Comparison of ENCODE assay signal across 20 cellular contexts in genomic region chr10:108515821-108516220, GRCh38.
"Had no signal": no experiment of that assay in that cellular context is flagged by ENCODE, and none has a peak within 500 bp of the region (broad histone marks: within the 10 kb centered on the region; RNA-seq: fewer than 3 reads in every experiment).

No MANE protein-coding gene starts in this region.

- H3K4me3 Mint-ChIP-seq: activated CD8-positive, alpha-beta T cell treated with anti-CD3 and anti-CD28 coated beads for 36 hours; activated naive CD8-positive, alpha-beta T cell treated with anti-CD3 and anti-CD28 coated beads, Interleukin-2, amount 10 ng/mL, durations not matched to agents 7 days and 5 days; T-helper 17 cell had no signal

- H3K36me3 Mint-ChIP-seq: activated naive CD8-positive, alpha-beta T cell treated with anti-CD3 and anti-CD28 coated beads, Interleukin-2, amount 10 ng/mL, durations not matched to agents 7 days and 5 days had no signal

- H3K4me3 ChIP-seq: adrenal gland, breast epithelium had no signal

- DNase-seq: activated CD4-positive, alpha-beta T cell treated with anti-CD3 and anti-CD28 coated beads for 4 hours; activated CD8-positive, alpha-beta memory T cell treated with anti-CD3 and anti-CD28 coated beads, Interleukin-2, amount 50 U/mL, for 4 hours; activated CD8-positive, alpha-beta T cell treated with anti-CD3 and anti-CD28 coated beads for 36 hours; activated naive CD4-positive, alpha-beta T cell treated with anti-CD3 and anti-CD28 coated beads, Interleukin-2, amount 50 U/mL, for 16 hours; activated naive CD8-positive, alpha-beta T cell treated with anti-CD3 and anti-CD28 coated beads, Interleukin-2, amount 10 ng/mL, durations not matched to agents 7 days and 5 days; adrenal gland; aorta; central memory CD4-positive, alpha-beta T cell; MM.1S; NCI-H1105; NCI-H1436; NCI-H1694 treated with DMSO at 0.1 percent for 48 hours; NCI-H2029 treated with DMSO at 0.1 percent for 48 hours; NCI-H345; NCI-H510A; NCI-H526 treated with DMSO at 0.1 percent for 48 hours; SIG-M5; T-helper 17 cell; T-helper 9 cell had no signal

- H3K27ac ChIP-seq: adrenal gland, breast epithelium had no signal

- H3K27me3 Mint-ChIP-seq: activated CD8-positive, alpha-beta T cell treated with anti-CD3 and anti-CD28 coated beads for 36 hours; activated naive CD8-positive, alpha-beta T cell treated with anti-CD3 and anti-CD28 coated beads, Interleukin-2, amount 10 ng/mL, durations not matched to agents 7 days and 5 days; T-helper 17 cell had no signal

- H3K4me1 Mint-ChIP-seq: activated naive CD8-positive, alpha-beta T cell treated with anti-CD3 and anti-CD28 coated beads, Interleukin-2, amount 10 ng/mL, durations not matched to agents 7 days and 5 days; T-helper 17 cell had no signal

- H3K27ac Mint-ChIP-seq: activated CD8-positive, alpha-beta T cell treated with anti-CD3 and anti-CD28 coated beads for 36 hours; activated naive CD8-positive, alpha-beta T cell treated with anti-CD3 and anti-CD28 coated beads, Interleukin-2, amount 10 ng/mL, durations not matched to agents 7 days and 5 days; T-helper 17 cell had no signal
